ENCODE assay signal across 2 cellular contexts in genomic region chr22:46275455-46276129, GRCh38.
TF ChIP-seq lines count a peak whose summit lies in the region.

No MANE protein-coding gene starts in this region.

TF ChIP-seq in IMR-90, 13 proteins besides CTCF, POLR2A, EP300 and RAD21:
- TF ChIP-seq RFX5 (IDR thresholded peaks at IDR 0.05; ENCODE audit: low read depth, low read length) = no peak
- TF ChIP-seq MXI1 (IDR thresholded peaks at IDR 0.05; ENCODE audit: borderline replicate concordance, low read depth, low read length) = no peak
- TF ChIP-seq BHLHE40 (IDR thresholded peaks at IDR 0.05; ENCODE audit: low read depth, low read length) = no peak
- TF ChIP-seq RCOR1 (IDR thresholded peaks at IDR 0.05; ENCODE audit: insufficient replicate concordance, low read length) = no peak
- no peak for TF ChIP-seq SMC3 (IDR thresholded peaks at IDR 0.05; ENCODE audit: low read depth, low read length)
- TF ChIP-seq USF2 (IDR thresholded peaks at IDR 0.05; ENCODE audit: low read depth, low read length) = peak; percentile 66; the same call in 1 of the 2 replicates
- no peak for TF ChIP-seq FOS (IDR thresholded peaks at IDR 0.05; ENCODE audit: low read depth, low read length)
- no peak for TF ChIP-seq CEBPB (IDR thresholded peaks at IDR 0.05; ENCODE audit: low read depth, low read length)

TF ChIP-seq in GM12878, 131 proteins besides CTCF, POLR2A, EP300 and RAD21:
- TF ChIP-seq USF1 (IDR thresholded peaks at IDR 0.05; ENCODE audit: borderline replicate concordance, extremely low read length, insufficient read depth, low read depth, low read length) (peak; percentile 47), ATF2 (IDR thresholded peaks at IDR 0.05; ENCODE audit: low read length) (no peak)
